ENCODE assay signal across 9 cellular contexts in genomic region chr6:85464260-85464644, GRCh38. TPM values are rescaled to one million over a fixed set of nuclear protein-coding genes. Genes with fewer than 3 reads are reported as not detected.
A peak's percentile ranks its signal among the peaks of the same experiment; 100 is the strongest.
DNase-seq lines count a peak whose midpoint lies in the region; ATAC-seq lines count a peak whose summit lies in the region.
"Had no signal": no experiment of that assay in that cellular context is flagged by ENCODE, and none has a peak within 500 bp of the region (broad histone marks: within the 10 kb centered on the region; RNA-seq: fewer than 3 reads in every experiment).

No MANE protein-coding gene starts in this region.

- H3K9me3 Mint-ChIP-seq in activated CD4-positive, alpha-beta T cell treated with anti-CD3 and anti-CD28 coated beads for 36 hours (ENCODE audit: low read depth) = no peaks in the 10 kb centered on the region
- no peaks in the 10 kb centered on the region for H3K9me3 Mint-ChIP-seq in activated CD4-positive, alpha-beta memory T cell treated with anti-CD3 and anti-CD28 coated beads for 36 hours

- peak overlapping the region; percentile 93 for H3K27ac Mint-ChIP-seq in activated CD4-positive, alpha-beta T cell treated with anti-CD3 and anti-CD28 coated beads for 36 hours
- H3K27ac Mint-ChIP-seq in activated CD4-positive, alpha-beta memory T cell treated with anti-CD3 and anti-CD28 coated beads for 36 hours = peak overlapping the region; percentile 71

- peak; percentile 42 for ATAC-seq in activated CD4-positive, alpha-beta T cell treated with anti-CD3 and anti-CD28 coated beads for 36 hours

- intact Hi-C loops in activated CD4-positive, alpha-beta T cell treated with anti-CD3 and anti-CD28 coated beads for 36 hours (cut with DNase I, micrococcal nuclease) = loop anchor here (1.0 to 5.0 kb wide), 9 partner anchors 14 to 215 kb away; partner anchors contain the start of genes SNX14 (in 2 of the 2) and NT5E (in 1 of the 2)
- intact Hi-C loops in activated CD4-positive, alpha-beta memory T cell treated with anti-CD3 and anti-CD28 coated beads for 36 hours (cut with micrococcal nuclease) = loop anchor here (1.0 to 5.0 kb wide), 4 partner anchors 19 to 208 kb away; partner anchors contain the start of gene SYNCRIP

- no peaks in the 10 kb centered on the region for H3K36me3 Mint-ChIP-seq in activated CD4-positive, alpha-beta T cell treated with anti-CD3 and anti-CD28 coated beads for 36 hours (ENCODE audit: low read depth)
- H3K36me3 Mint-ChIP-seq in activated CD4-positive, alpha-beta memory T cell treated with anti-CD3 and anti-CD28 coated beads for 36 hours = no peaks in the 10 kb centered on the region

- H3K27me3 Mint-ChIP-seq in activated CD4-positive, alpha-beta T cell treated with anti-CD3 and anti-CD28 coated beads for 36 hours = peaks cover 4% of the 10 kb centered on the region
- peaks cover 12% of the 10 kb centered on the region for H3K27me3 Mint-ChIP-seq in activated CD4-positive, alpha-beta memory T cell treated with anti-CD3 and anti-CD28 coated beads for 36 hours

- POLR2A ChIA-PET in activated CD4-positive, alpha-beta T cell treated with anti-CD3 and anti-CD28 coated beads for 36 hours (lab: Charles Lee) = interaction anchor here (0.5 to 2.6 kb wide), 4 partner anchors 14 to 104 kb away, joined by 3 to 13 read pairs (median 8); partner anchors contain the start of gene NT5E
- POLR2A ChIA-PET in activated CD4-positive, alpha-beta memory T cell treated with anti-CD3 and anti-CD28 coated beads for 36 hours (lab: Charles Lee) = interaction anchor here (1.0 to 1.9 kb wide), 5 partner anchors 13 to 103 kb away, joined by 3 to 12 read pairs (median 3); partner anchors contain the start of gene NT5E

- H3K4me3 Mint-ChIP-seq in activated CD4-positive, alpha-beta T cell treated with anti-CD3 and anti-CD28 coated beads for 36 hours = peak overlapping the region; percentile 46
- H3K4me3 Mint-ChIP-seq in activated CD4-positive, alpha-beta memory T cell treated with anti-CD3 and anti-CD28 coated beads for 36 hours = no peak overlapping the region

- peaks cover 77% of the 10 kb centered on the region for H3K4me1 Mint-ChIP-seq in activated CD4-positive, alpha-beta T cell treated with anti-CD3 and anti-CD28 coated beads for 36 hours
- H3K4me1 Mint-ChIP-seq in activated CD4-positive, alpha-beta memory T cell treated with anti-CD3 and anti-CD28 coated beads for 36 hours (ENCODE audit: low read depth) = peaks cover 55% of the 10 kb centered on the region

- CTCF ChIA-PET in activated CD4-positive, alpha-beta T cell treated with anti-CD3 and anti-CD28 coated beads for 36 hours (lab: Charles Lee) = interaction anchor here (0.8 to 3.0 kb wide), 6 partner anchors 10 to 31 kb away, joined by 3 to 17 read pairs (median 4); partner anchors contain the start of gene NT5E
- CTCF ChIA-PET in activated CD4-positive, alpha-beta memory T cell treated with anti-CD3 and anti-CD28 coated beads for 36 hours (lab: Charles Lee) = interaction anchor here (0.7 to 4.1 kb wide), 2 partner anchors 14 to 19 kb away, joined by 3 to 37 read pairs; partner anchors contain the start of gene NT5E

- peak; percentile 78 for DNase-seq in activated CD4-positive, alpha-beta T cell treated with anti-CD3 and anti-CD28 coated beads for 36 hours
- no peak for DNase-seq in activated CD4-positive, alpha-beta T cell treated with anti-CD3 and anti-CD28 coated beads, Interleukin-2, amount 50 U/mL, for 1 hour
- DNase-seq in activated CD4-positive, alpha-beta memory T cell treated with anti-CD3 and anti-CD28 coated beads for 36 hours = peak; percentile 70
- DNase-seq in fibroblast of the conjunctiva (ENCODE audit: low read depth) (peak; percentile 90), stromal cell of bone marrow (ENCODE audit: low read depth) (peak; percentile 98), cortex of kidney (lab: John Stamatoyannopoulos, UW) (no peak), NCI-H128 (lab: John Stamatoyannopoulos, UW; ENCODE audit: unreplicated experiment) (no peak), NCI-H2107 (lab: John Stamatoyannopoulos, UW) (no peak)
- DNase-seq: pancreas had no signal

RNA-seq across cellular contexts. Expression of gene NT5E, which starts 14.4 kb away (rescaled TPM):
- total RNA-seq in activated CD4-positive, alpha-beta T cell treated with anti-CD3 and anti-CD28 coated beads for 36 hours = 1 to 10 TPM; 3.8 to 4.9 TPM
- 1 to 10 TPM; 3.7 to 3.8 TPM for total RNA-seq in activated CD4-positive, alpha-beta memory T cell treated with anti-CD3 and anti-CD28 coated beads for 36 hours

Comparison
In these comparisons a context has a peak if more than half of its experiments do, and no peak if none do; other contexts are left out.
1. DNase-seq: peak in activated CD4-positive, alpha-beta T cell treated with anti-CD3 and anti-CD28 coated beads for 36 hours (single experiment), activated CD4-positive, alpha-beta memory T cell treated with anti-CD3 and anti-CD28 coated beads for 36 hours (single experiment), fibroblast of the conjunctiva (single experiment) and stromal cell of bone marrow (single experiment); none in activated CD4-positive, alpha-beta T cell treated with anti-CD3 and anti-CD28 coated beads, Interleukin-2, amount 50 U/mL, for 1 hour (single experiment), cortex of kidney (single experiment), NCI-H128 (single experiment) and NCI-H2107 (single experiment).